ENCODE assay signal across 2 cellular contexts in genomic region chr12:109099426-109100020, GRCh38.
TF ChIP-seq lines count a peak whose summit lies in the region.

No MANE protein-coding gene starts in this region.

TF ChIP-seq in SK-N-SH, 30 proteins besides CTCF, POLR2A, EP300 and RAD21 (continued from another document):
- TF ChIP-seq SMC3 (IDR thresholded peaks at IDR 0.05; ENCODE audit: low read depth, low read length): no peak
- no peak for TF ChIP-seq FOXM1 (IDR thresholded peaks at IDR 0.05; ENCODE audit: low read depth)
- TF ChIP-seq FOXJ3 (CRISPR knock-in tag; IDR thresholded peaks at IDR 0.05): no peak
- no peak for TF ChIP-seq GABPA (IDR thresholded peaks at IDR 0.05; ENCODE audit: low read depth)
- no peak for TF ChIP-seq CHD2 (IDR thresholded peaks at IDR 0.05; ENCODE audit: low read length, partially characterized antibody)

TF ChIP-seq in SK-N-SH treated with all-trans-retinoic acid at 6 μM for 48 hours, 23 proteins besides CTCF, POLR2A, EP300 and RAD21 (continued from another document):
- TF ChIP-seq CREB5 (CRISPR knock-in tag; IDR thresholded peaks at IDR 0.05; ENCODE audit: low read depth) (no peak), ZNF70 (CRISPR knock-in tag; IDR thresholded peaks at IDR 0.05) (no peak), ZNF565 (CRISPR knock-in tag; conservative IDR thresholded peaks at IDR 0.05; ENCODE audit: low read depth) (no peak)
